ENCODE assay signal across 8 cellular contexts in genomic region chr14:21308132-21308478, GRCh38. TPM values are rescaled to one million over a fixed set of nuclear protein-coding genes. Genes with fewer than 3 reads are reported as not detected.
DNase-seq lines count a peak whose midpoint lies in the region; ATAC-seq and TF ChIP-seq lines count a peak whose summit lies in the region.

No MANE protein-coding gene starts in this region.

- H3K9me3 ChIP-seq in A673 (ENCODE audit: low read depth, low read length, poor library complexity, severe bottlenecking) (no peaks in the 10 kb centered on the region), esophagus (ENCODE audit: control insufficient read depth in 2 of 2, insufficient read depth in 1 of 2, low read depth in 1 of 2, low read length in 1 of 2) (no peaks in the 10 kb centered on the region), psoas muscle (no peaks in the 10 kb centered on the region)

- DNase-seq in A673 (ENCODE audit: low spot score) (no peak), NCI-H2029 (lab: John Stamatoyannopoulos, UW) (peak; percentile 66), psoas muscle (no peak), iPS-NIHi11 (ENCODE audit: low spot score) (no peak), omental fat pad (ENCODE audit: low spot score) (no peak), OCI-M2 (lab: John Stamatoyannopoulos, UW; ENCODE audit: unreplicated experiment) (no peak)

- ATAC-seq in GM19452 (IDR thresholded peaks at IDR 0.05; ENCODE audit: unreplicated experiment) (peak; percentile 22), psoas muscle (peak; percentile 46 to 84 (median 70)), omental fat pad (ENCODE audit: low FRiP score) (no peak)

- peaks cover 4% of the 10 kb centered on the region for H3K4me1 ChIP-seq in A673 (ENCODE audit: insufficient read depth, low read length, poor library complexity, severe bottlenecking)
- H3K4me1 ChIP-seq in esophagus (ENCODE audit: control insufficient read depth in 2 of 2, insufficient read depth in 2 of 2, low read length in 1 of 2) = no peaks in the 10 kb centered on the region
- no peaks in the 10 kb centered on the region for H3K4me1 ChIP-seq in psoas muscle

- POLR2A ChIA-PET in A673 (lab: Charles Lee; ENCODE audit: low non-redundant PET) = interaction anchor here (0.6 to 0.7 kb wide), 2 partner anchors 21 to 69 kb away, joined by 3 read pairs; no protein-coding TSS in a partner anchor

- no peak overlapping the region for H3K4me3 ChIP-seq in A673 (ENCODE audit: low read depth, low read length, poor library complexity, severe bottlenecking)
- H3K4me3 ChIP-seq in esophagus (ENCODE audit: low read depth in 1 of 2, low read length in 2 of 2) = peak overlapping the region in 1 of 2 donors; percentile 33
- peak overlapping the region; percentile 53 for H3K4me3 ChIP-seq in psoas muscle

- H3K36me3 ChIP-seq in A673 (ENCODE audit: insufficient read depth, low read length, poor library complexity, severe bottlenecking) = no peaks in the 10 kb centered on the region
- no peaks in the 10 kb centered on the region for H3K36me3 ChIP-seq in esophagus (ENCODE audit: control insufficient read depth in 2 of 2, insufficient read depth in 2 of 2, low read length in 1 of 2)
- H3K36me3 ChIP-seq in psoas muscle (ENCODE audit: insufficient read depth in 1 of 2, low read depth in 1 of 2) = no peaks in the 10 kb centered on the region

- H3K27ac ChIP-seq in A673 (ENCODE audit: low read depth, low read length, poor library complexity, severe bottlenecking) (no peak overlapping the region), esophagus (ENCODE audit: low read depth in 2 of 2, low read length in 1 of 2) (peak overlapping the region; percentile 74 to 80), psoas muscle (no peak overlapping the region)

- H3K27me3 ChIP-seq in A673 (replicated peaks; ENCODE audit: insufficient read depth, low read depth, low read length, poor library complexity) = no peaks in the 10 kb centered on the region
- no peaks in the 10 kb centered on the region for H3K27me3 ChIP-seq in esophagus (ENCODE audit: control insufficient read depth in 1 of 2, insufficient read depth in 2 of 2, low read length in 2 of 2)
- peaks cover 0 to 19% (median 3%) of the 10 kb centered on the region in 3 donors for H3K27me3 ChIP-seq in psoas muscle (ENCODE audit: insufficient read depth in 3 of 3, low read length in 2 of 3)

- TF ChIP-seq CTCF in A673 (conservative IDR thresholded peaks at IDR 0.05; ENCODE audit: low read depth, low read length) = no peak
- TF ChIP-seq CTCF in psoas muscle (IDR thresholded peaks at IDR 0.05) = no peak
- no peak for TF ChIP-seq CTCF in omental fat pad (IDR thresholded peaks at IDR 0.05)

- CTCF ChIA-PET in A673 (lab: Charles Lee) = no interaction called here

- intact Hi-C loops in A673 (cut with micrococcal nuclease; ENCODE audit: unreplicated experiment) = no loop called here
- intact Hi-C loops in psoas muscle (cut with DNase I) = no loop called here

- TSS peak; percentile 99 for BruUV-seq in A673 (replicated peaks; lab: Mats Ljungman, UMichigan)

RNA-seq across cellular contexts. Expression of gene RPGRIP1, which starts 28.2 kb away (rescaled TPM):
- 0.86 and 0.98 TPM in 2 replicates for total RNA-seq in A673 (2021)
- under 1 TPM; 0.11 to 0.14 TPM for polyA plus RNA-seq in esophagus
- not detected for total RNA-seq in psoas muscle
- under 1 TPM in 2 of 3 donors, not detected in 1; 0.04 to 0.15 TPM for polyA plus RNA-seq in psoas muscle
- 1 to 10 TPM in 1 of 4 donors, under 1 TPM in 3; 0.19 to 1.2 (median 0.53) TPM for total RNA-seq in omental fat pad

RNA-seq across cellular contexts. Expression of gene HNRNPC, which starts 38.9 kb away (rescaled TPM):
- 934 and 949 TPM in 2 replicates for total RNA-seq in A673 (2021)
- polyA plus RNA-seq in esophagus = 100 to 1,000 TPM; 431 to 699 TPM
- 100 to 1,000 TPM; 217 to 310 (median 245) TPM for total RNA-seq in psoas muscle
- 100 to 1,000 TPM; 215 to 290 (median 282) TPM for polyA plus RNA-seq in psoas muscle
- total RNA-seq in omental fat pad = 100 to 1,000 TPM; 361 to 619 (median 454) TPM

Comparison
In these comparisons a context has a peak if more than half of its experiments do, and no peak if none do; other contexts are left out.
1. H3K27ac ChIP-seq: peak in esophagus (2 of 2); none in A673 (single experiment) and psoas muscle (single experiment).